ENCODE assay signal across 11 cellular contexts in genomic region chr12:16611146-16611545, GRCh38. TPM values are rescaled to one million over a fixed set of nuclear protein-coding genes. Genes with fewer than 3 reads are reported as not detected.
A peak's percentile ranks its signal among the peaks of the same experiment; 100 is the strongest.
DNase-seq lines count a peak whose midpoint lies in the region; ATAC-seq and TF ChIP-seq lines count a peak whose summit lies in the region.
"Had no signal": no experiment of that assay in that cellular context is flagged by ENCODE, and none has a peak within 500 bp of the region (broad histone marks: within the 10 kb centered on the region; RNA-seq: fewer than 3 reads in every experiment).

No MANE protein-coding gene starts in this region.

- peaks cover 0 to 36% of the 10 kb centered on the region in 2 donors for H3K4me1 ChIP-seq in thoracic aorta (ENCODE audit: control insufficient read depth in 1 of 2, low read depth in 2 of 2)

- DNase-seq in thoracic aorta (ENCODE audit: low spot score) (no peak), medulla oblongata (ENCODE audit: extremely low spot score) (no peak)
- DNase-seq: activated CD8-positive, alpha-beta memory T cell treated with anti-CD3 and anti-CD28 coated beads, Interleukin-2, amount 10 ng/mL, durations not matched to agents 7 days and 5 days; NCI-H2107; SW 1271 had no signal

- H3K4me3 ChIP-seq in thoracic aorta: peak overlapping the region; percentile 79

- no peaks in the 10 kb centered on the region for H3K36me3 ChIP-seq in thoracic aorta

- no peaks in the 10 kb centered on the region for H3K36me3 Mint-ChIP-seq in brain
- H3K36me3 Mint-ChIP-seq: activated CD8-positive, alpha-beta memory T cell treated with anti-CD3 and anti-CD28 coated beads, Interleukin-2, amount 10 ng/mL, durations not matched to agents 7 days and 5 days; mesothelial cell of epicardium had no signal

- H3K4me3 Mint-ChIP-seq in brain: peak overlapping the region; percentile 27 to 97 (median 91)
- H3K4me3 Mint-ChIP-seq: activated CD8-positive, alpha-beta memory T cell treated with anti-CD3 and anti-CD28 coated beads, Interleukin-2, amount 10 ng/mL, durations not matched to agents 7 days and 5 days; mesothelial cell of epicardium had no signal

- H3K27ac Mint-ChIP-seq in brain: peak overlapping the region; percentile 4 to 99 (median 77)
- H3K27ac Mint-ChIP-seq: activated CD8-positive, alpha-beta memory T cell treated with anti-CD3 and anti-CD28 coated beads, Interleukin-2, amount 10 ng/mL, durations not matched to agents 7 days and 5 days; mesothelial cell of epicardium had no signal

- TF ChIP-seq CTCF in brain (conservative IDR thresholded peaks at IDR 0.05): no peak
- no peak for TF ChIP-seq CTCF in thoracic aorta (IDR thresholded peaks at IDR 0.05)

- H3K27me3 ChIP-seq in thoracic aorta (replicated peaks; ENCODE audit: insufficient read depth): no peaks in the 10 kb centered on the region

- ATAC-seq in GM19397 (IDR thresholded peaks at IDR 0.05; ENCODE audit: unreplicated experiment) (peak; percentile 48), HG03175 (IDR thresholded peaks at IDR 0.05; ENCODE audit: unreplicated experiment) (peak; percentile 42), thoracic aorta (ENCODE audit: insufficient number of reproducible peaks, low FRiP score, low read depth) (no peak), GM18873 (IDR thresholded peaks at IDR 0.05; ENCODE audit: low FRiP score, unreplicated experiment) (no peak), HG03520 (IDR thresholded peaks at IDR 0.05; ENCODE audit: unreplicated experiment) (no peak)
- ATAC-seq: activated CD8-positive, alpha-beta memory T cell treated with anti-CD3 and anti-CD28 coated beads, Interleukin-2, amount 10 ng/mL, durations not matched to agents 7 days and 5 days had no signal

- no peaks in the 10 kb centered on the region for H3K9me3 Mint-ChIP-seq in brain
- H3K9me3 Mint-ChIP-seq: mesothelial cell of epicardium had no signal

- no peaks in the 10 kb centered on the region for H3K9me3 ChIP-seq in thoracic aorta

- H3K27me3 Mint-ChIP-seq in brain: peaks cover 19% of the 10 kb centered on the region

- peaks cover 53% of the 10 kb centered on the region for H3K4me1 Mint-ChIP-seq in brain
- H3K4me1 Mint-ChIP-seq: activated CD8-positive, alpha-beta memory T cell treated with anti-CD3 and anti-CD28 coated beads, Interleukin-2, amount 10 ng/mL, durations not matched to agents 7 days and 5 days had no signal

- peak overlapping the region; percentile 85 to 88 for H3K27ac ChIP-seq in thoracic aorta

RNA-seq across cellular contexts. Expression of gene LMO3, which starts 5.2 kb away (rescaled TPM):
- polyA plus RNA-seq in brain (ENCODE audit: insufficient read depth, low read depth, low replicate concordance): 34.7 TPM
- 10 to 100 TPM; 45.4 to 49.5 TPM for total RNA-seq in thoracic aorta
- total RNA-seq: activated CD8-positive, alpha-beta memory T cell treated with anti-CD3 and anti-CD28 coated beads, Interleukin-2, amount 10 ng/mL, durations not matched to agents 7 days and 5 days had no signal

Comparison
In these comparisons a context has a peak if more than half of its experiments do, and no peak if none do; other contexts are left out.
1. ATAC-seq: peak in GM19397 (single experiment) and HG03175 (single experiment); none in thoracic aorta (single experiment), GM18873 (single experiment) and HG03520 (single experiment).